Comparison of ENCODE assay signal across 24 cellular contexts in genomic region chr1:168789501-168789900, GRCh38.
"Had no signal": no experiment of that assay in that cellular context is flagged by ENCODE, and none has a peak within 500 bp of the region (broad histone marks: within the 10 kb centered on the region; RNA-seq: fewer than 3 reads in every experiment).

No MANE protein-coding gene starts in this region.

- H3K4me3 ChIP-seq: coronary artery, ovary, prostate gland, thoracic aorta, upper lobe of left lung had no signal

- H3K36me3 ChIP-seq: ovary, prostate gland, thoracic aorta, upper lobe of left lung had no signal

- H3K9me3 ChIP-seq: ovary, prostate gland, thoracic aorta, upper lobe of left lung had no signal

- H3K4me1 ChIP-seq: prostate gland, upper lobe of left lung had no signal

- H3K27ac ChIP-seq: coronary artery, ovary, prostate gland, thoracic aorta, upper lobe of left lung had no signal

- ATAC-seq: activated T-cell treated with anti-CD3 and anti-CD28 coated beads, Interleukin-2, amount 50 U/mL, for 4 hours; left ventricle myocardium superior; natural killer cell treated with Interleukin-12 subunit alpha and Interleukin-12 subunit beta and Interleukin-15 and Interleukin-18, amount 100 ng/mL, for 72 hours; T-helper 17 cell had no signal

- FAIRE-seq: bronchial epithelial cell, frontal cortex had no signal

- DNase-seq: activated CD4-positive, alpha-beta T cell treated with anti-CD3 and anti-CD28 coated beads for 4 hours; activated CD4-positive, alpha-beta T cell treated with anti-CD3 and anti-CD28 coated beads, Interleukin-2, amount 50 U/mL, for 48 hours; activated CD4-positive, CD25-positive, alpha-beta regulatory T cell; activated CD8-positive, alpha-beta memory T cell treated with anti-CD3 and anti-CD28 coated beads, Interleukin-2, amount 50 U/mL, for 48 hours; activated naive CD4-positive, alpha-beta T cell treated with anti-CD3 and anti-CD28 coated beads for 36 hours; activated naive CD8-positive, alpha-beta T cell treated with anti-CD3 and anti-CD28 coated beads, Interleukin-2, amount 10 ng/mL, durations not matched to agents 7 days and 5 days; activated T-cell treated with anti-CD3 and anti-CD28 coated beads, Interleukin-2, amount 50 U/mL, for 4 hours; amniotic stem cell; endodermal cell; glutamatergic neuron; hippocampal formation; kidney glomerular epithelial cell; left ventricle myocardium superior; ovary; stimulated activated CD4-positive, alpha-beta T cell treated with anti-CD3 and anti-CD28 coated beads, Interleukin-4, amount 100 ng/mL, for 24 hours; stimulated activated naive CD4-positive, alpha-beta T cell treated with Interleukin-2 at 50 U/mL for 16 hours; T-helper 17 cell; upper lobe of left lung had no signal

- H3K27me3 ChIP-seq: ovary, upper lobe of left lung had no signal
